ENCODE assay signal across 1 cellular context in the genomic region with DNA sequence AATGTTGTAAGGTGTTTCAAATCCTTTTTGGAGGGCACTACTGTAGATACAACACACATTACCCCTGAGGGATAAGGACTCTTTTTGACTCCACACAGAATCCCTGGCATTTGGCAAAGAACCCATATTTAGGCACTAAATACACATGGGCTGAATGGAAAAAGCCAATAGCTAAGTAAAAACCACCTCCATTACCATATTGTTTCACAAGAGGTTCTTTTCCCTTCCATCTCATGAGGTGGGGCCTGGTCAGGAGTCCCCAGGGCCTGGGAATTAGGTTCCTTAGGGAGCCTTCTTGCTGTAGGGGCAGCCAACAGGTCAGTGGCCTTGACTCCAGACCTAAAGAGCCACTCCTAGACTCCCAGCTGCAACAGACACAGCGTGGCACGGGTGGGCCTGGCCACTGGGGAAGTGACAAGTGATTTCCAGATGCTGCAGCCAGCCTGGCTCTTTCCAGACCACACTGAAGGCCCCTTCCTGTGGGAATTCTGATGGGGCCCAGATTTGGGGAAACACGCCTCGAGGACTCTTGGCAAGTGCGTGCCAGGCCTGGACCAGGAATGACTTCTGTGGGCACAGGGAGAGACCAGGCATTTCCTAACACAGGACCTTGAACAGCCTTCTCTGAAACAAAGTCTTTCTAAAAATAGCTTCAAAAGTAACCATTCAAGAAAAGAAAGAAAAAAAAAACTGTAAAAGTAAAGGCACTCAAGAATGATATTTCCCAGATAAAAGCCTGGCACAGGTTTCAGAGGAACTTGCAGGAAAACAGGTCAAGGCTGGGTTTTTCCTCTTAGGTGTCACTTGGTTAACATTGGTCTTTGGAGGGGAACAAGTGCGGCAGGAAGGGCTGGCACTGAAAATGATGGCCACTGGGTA.
TF ChIP-seq lines count a peak whose summit lies in the region.

No MANE protein-coding gene starts in this region.

TF ChIP-seq in GM23338, 12 proteins besides CTCF, POLR2A, EP300 and RAD21 (continued from another document):
- TF ChIP-seq, protein P1, sequence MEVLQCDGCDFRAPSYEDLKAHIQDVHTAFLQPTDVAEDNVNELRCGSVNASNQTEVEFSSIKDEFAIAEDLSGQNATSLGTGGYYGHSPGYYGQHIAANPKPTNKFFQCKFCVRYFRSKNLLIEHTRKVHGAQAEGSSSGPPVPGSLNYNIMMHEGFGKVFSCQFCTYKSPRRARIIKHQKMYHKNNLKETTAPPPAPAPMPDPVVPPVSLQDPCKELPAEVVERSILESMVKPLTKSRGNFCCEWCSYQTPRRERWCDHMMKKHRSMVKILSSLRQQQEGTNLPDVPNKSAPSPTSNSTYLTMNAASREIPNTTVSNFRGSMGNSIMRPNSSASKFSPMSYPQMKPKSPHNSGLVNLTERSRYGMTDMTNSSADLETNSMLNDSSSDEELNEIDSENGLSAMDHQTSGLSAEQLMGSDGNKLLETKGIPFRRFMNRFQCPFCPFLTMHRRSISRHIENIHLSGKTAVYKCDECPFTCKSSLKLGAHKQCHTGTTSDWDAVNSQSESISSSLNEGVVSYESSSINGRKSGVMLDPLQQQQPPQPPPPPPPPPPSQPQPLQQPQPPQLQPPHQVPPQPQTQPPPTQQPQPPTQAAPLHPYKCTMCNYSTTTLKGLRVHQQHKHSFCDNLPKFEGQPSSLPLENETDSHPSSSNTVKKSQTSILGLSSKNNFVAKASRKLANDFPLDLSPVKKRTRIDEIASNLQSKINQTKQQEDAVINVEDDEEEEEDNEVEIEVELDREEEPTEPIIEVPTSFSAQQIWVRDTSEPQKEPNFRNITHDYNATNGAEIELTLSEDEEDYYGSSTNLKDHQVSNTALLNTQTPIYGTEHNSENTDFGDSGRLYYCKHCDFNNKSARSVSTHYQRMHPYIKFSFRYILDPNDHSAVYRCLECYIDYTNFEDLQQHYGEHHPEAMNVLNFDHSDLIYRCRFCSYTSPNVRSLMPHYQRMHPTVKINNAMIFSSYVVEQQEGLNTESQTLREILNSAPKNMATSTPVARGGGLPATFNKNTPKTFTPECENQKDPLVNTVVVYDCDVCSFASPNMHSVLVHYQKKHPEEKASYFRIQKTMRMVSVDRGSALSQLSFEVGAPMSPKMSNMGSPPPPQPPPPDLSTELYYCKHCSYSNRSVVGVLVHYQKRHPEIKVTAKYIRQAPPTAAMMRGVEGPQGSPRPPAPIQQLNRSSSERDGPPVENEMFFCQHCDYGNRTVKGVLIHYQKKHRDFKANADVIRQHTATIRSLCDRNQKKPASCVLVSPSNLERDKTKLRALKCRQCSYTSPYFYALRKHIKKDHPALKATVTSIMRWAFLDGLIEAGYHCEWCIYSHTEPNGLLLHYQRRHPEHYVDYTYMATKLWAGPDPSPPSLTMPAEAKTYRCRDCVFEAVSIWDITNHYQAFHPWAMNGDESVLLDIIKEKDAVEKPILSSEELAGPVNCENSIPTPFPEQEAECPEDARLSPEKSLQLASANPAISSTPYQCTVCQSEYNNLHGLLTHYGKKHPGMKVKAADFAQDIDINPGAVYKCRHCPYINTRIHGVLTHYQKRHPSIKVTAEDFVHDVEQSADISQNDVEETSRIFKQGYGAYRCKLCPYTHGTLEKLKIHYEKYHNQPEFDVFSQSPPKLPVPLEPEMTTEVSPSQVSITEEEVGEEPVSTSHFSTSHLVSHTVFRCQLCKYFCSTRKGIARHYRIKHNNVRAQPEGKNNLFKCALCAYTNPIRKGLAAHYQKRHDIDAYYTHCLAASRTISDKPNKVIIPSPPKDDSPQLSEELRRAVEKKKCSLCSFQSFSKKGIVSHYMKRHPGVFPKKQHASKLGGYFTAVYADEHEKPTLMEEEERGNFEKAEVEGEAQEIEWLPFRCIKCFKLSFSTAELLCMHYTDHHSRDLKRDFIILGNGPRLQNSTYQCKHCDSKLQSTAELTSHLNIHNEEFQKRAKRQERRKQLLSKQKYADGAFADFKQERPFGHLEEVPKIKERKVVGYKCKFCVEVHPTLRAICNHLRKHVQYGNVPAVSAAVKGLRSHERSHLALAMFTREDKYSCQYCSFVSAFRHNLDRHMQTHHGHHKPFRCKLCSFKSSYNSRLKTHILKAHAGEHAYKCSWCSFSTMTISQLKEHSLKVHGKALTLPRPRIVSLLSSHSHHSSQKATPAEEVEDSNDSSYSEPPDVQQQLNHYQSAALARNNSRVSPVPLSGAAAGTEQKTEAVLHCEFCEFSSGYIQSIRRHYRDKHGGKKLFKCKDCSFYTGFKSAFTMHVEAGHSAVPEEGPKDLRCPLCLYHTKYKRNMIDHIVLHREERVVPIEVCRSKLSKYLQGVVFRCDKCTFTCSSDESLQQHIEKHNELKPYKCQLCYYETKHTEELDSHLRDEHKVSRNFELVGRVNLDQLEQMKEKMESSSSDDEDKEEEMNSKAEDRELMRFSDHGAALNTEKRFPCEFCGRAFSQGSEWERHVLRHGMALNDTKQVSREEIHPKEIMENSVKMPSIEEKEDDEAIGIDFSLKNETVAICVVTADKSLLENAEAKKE (CRISPR knock-in tag; IDR thresholded peaks at IDR 0.05): no peak
- no peak for TF ChIP-seq EZH2phosphoT487 (IDR thresholded peaks at IDR 0.05; ENCODE audit: unreplicated experiment)
- no peak for TF ChIP-seq NANOG (IDR thresholded peaks at IDR 0.05; ENCODE audit: borderline replicate concordance)
- no peak for TF ChIP-seq CREB1 (CRISPR knock-in tag; IDR thresholded peaks at IDR 0.05; ENCODE audit: low read depth)
- TF ChIP-seq ZNF114 (CRISPR knock-in tag; IDR thresholded peaks at IDR 0.05): no peak
- TF ChIP-seq, protein P2, sequence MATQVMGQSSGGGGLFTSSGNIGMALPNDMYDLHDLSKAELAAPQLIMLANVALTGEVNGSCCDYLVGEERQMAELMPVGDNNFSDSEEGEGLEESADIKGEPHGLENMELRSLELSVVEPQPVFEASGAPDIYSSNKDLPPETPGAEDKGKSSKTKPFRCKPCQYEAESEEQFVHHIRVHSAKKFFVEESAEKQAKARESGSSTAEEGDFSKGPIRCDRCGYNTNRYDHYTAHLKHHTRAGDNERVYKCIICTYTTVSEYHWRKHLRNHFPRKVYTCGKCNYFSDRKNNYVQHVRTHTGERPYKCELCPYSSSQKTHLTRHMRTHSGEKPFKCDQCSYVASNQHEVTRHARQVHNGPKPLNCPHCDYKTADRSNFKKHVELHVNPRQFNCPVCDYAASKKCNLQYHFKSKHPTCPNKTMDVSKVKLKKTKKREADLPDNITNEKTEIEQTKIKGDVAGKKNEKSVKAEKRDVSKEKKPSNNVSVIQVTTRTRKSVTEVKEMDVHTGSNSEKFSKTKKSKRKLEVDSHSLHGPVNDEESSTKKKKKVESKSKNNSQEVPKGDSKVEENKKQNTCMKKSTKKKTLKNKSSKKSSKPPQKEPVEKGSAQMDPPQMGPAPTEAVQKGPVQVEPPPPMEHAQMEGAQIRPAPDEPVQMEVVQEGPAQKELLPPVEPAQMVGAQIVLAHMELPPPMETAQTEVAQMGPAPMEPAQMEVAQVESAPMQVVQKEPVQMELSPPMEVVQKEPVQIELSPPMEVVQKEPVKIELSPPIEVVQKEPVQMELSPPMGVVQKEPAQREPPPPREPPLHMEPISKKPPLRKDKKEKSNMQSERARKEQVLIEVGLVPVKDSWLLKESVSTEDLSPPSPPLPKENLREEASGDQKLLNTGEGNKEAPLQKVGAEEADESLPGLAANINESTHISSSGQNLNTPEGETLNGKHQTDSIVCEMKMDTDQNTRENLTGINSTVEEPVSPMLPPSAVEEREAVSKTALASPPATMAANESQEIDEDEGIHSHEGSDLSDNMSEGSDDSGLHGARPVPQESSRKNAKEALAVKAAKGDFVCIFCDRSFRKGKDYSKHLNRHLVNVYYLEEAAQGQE (IDR thresholded peaks at IDR 0.05; ENCODE audit: unreplicated experiment): no peak
- no peak for TF ChIP-seq POLR2AphosphoS5 (IDR thresholded peaks at IDR 0.05; ENCODE audit: low read depth)
- TF ChIP-seq, protein P3, sequence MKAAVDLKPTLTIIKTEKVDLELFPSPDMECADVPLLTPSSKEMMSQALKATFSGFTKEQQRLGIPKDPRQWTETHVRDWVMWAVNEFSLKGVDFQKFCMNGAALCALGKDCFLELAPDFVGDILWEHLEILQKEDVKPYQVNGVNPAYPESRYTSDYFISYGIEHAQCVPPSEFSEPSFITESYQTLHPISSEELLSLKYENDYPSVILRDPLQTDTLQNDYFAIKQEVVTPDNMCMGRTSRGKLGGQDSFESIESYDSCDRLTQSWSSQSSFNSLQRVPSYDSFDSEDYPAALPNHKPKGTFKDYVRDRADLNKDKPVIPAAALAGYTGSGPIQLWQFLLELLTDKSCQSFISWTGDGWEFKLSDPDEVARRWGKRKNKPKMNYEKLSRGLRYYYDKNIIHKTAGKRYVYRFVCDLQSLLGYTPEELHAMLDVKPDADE (IDR thresholded peaks at IDR 0.05): no peak
- no peak for TF ChIP-seq EZH2 (IDR thresholded peaks at IDR 0.05; ENCODE audit: low read depth, unreplicated experiment)
- TF ChIP-seq STAT1 (IDR thresholded peaks at IDR 0.05; ENCODE audit: unreplicated experiment): no peak
- no peak for TF ChIP-seq JUNB (IDR thresholded peaks at IDR 0.05; ENCODE audit: unreplicated experiment)
